In the genomic region with DNA sequence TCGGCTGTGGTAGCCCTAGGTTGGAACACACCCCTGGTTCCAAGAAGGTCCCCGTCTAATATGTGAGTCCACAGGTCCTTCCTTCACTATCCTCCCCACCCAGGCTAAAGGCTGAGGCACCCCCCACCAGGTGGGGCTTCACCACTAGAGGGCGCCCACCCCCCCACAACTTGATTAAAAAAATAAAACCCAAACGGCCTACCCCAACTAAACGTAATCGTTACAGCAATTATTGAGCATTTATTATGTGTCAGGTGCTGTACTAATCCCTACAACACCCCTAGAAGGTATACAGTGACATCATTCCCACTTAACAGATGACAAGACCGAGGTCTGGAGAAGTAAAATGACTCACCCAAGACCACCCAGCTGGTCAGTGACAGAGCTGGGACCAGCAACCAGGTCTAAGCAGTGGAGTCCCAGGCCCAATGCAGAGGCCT, we compare ENCODE assay signal across 8 cellular contexts.
DNase-seq lines count a peak whose midpoint lies in the region; ATAC-seq and TF ChIP-seq lines count a peak whose summit lies in the region.

No MANE protein-coding gene starts in this region.

- peak; percentile 55 for DNase-seq in GM10266 (ENCODE audit: extremely low spot score)
- DNase-seq in NCI-H460 (ENCODE audit: extremely low read depth, low read depth) = peak; percentile 16
- DNase-seq in activated T-cell treated with anti-CD3 and anti-CD28 coated beads, Interleukin-2, amount 50 U/mL, for 48 hours = peak; percentile 70 to 71
- DNase-seq in heart left ventricle = no peak
- peak; percentile 70 for DNase-seq in stimulated activated CD4-positive, alpha-beta T cell treated with anti-CD3 and anti-CD28 coated beads, Interleukin-2, amount 100 ng/mL, for 24 hours
- no peak for DNase-seq in NCI-H2029 (lab: John Stamatoyannopoulos, UW)

- no peaks in the 10 kb centered on the region for H3K36me3 ChIP-seq in heart left ventricle

- H3K4me3 ChIP-seq in heart left ventricle = no peak overlapping the region

- H3K27me3 ChIP-seq in heart left ventricle = no peaks in the 10 kb centered on the region

- peaks cover 0 to 23% (median 4%) of the 10 kb centered on the region in 12 donors for H3K4me1 ChIP-seq in heart left ventricle

- no peak for TF ChIP-seq POLR2A in heart left ventricle (IDR thresholded peaks at IDR 0.05)

- TF ChIP-seq CTCF in GM10266 (IDR thresholded peaks at IDR 0.05; ENCODE audit: control insufficient read depth, insufficient read depth, low read depth, missing control alignments) (peak; percentile 72), heart left ventricle (IDR thresholded peaks at IDR 0.05) (peak in 11 of 12 donors; percentile 49 to 80 (median 67))

- ATAC-seq in heart left ventricle = peak in 2 of 4 donors; percentile 37 to 42
- no peak for ATAC-seq in HG02623 (IDR thresholded peaks at IDR 0.05; ENCODE audit: unreplicated experiment)
- ATAC-seq in GM19467 (IDR thresholded peaks at IDR 0.05; ENCODE audit: unreplicated experiment) = no peak

- H3K27ac ChIP-seq in heart left ventricle = peak overlapping the region in 4 of 12 donors; percentile 20 to 69 (median 47)

- intact Hi-C loops in heart left ventricle (cut with DNase I) = loop anchor here in 5 of 10 donors (5.0 to 10.0 kb wide), 3 partner anchors 60 to 67 kb away; a partner anchor contains a TSS

- 37 to 51% (median 43%) methylated on average over 7 of the region's 7 CpGs for WGBS in heart left ventricle, 4 donors

- no peaks in the 10 kb centered on the region for H3K9me3 ChIP-seq in heart left ventricle

Comparison
In these comparisons a context has a peak if more than half of its experiments do, and no peak if none do; other contexts are left out.
1. DNase-seq: peak in GM10266 (single experiment), NCI-H460 (single experiment), activated T-cell treated with anti-CD3 and anti-CD28 coated beads, Interleukin-2, amount 50 U/mL, for 48 hours (2 of 2) and stimulated activated CD4-positive, alpha-beta T cell treated with anti-CD3 and anti-CD28 coated beads, Interleukin-2, amount 100 ng/mL, for 24 hours (2 of 2); none in heart left ventricle (0 of 5) and NCI-H2029 (single experiment).